8 cellular contexts compared by ENCODE assay signal in the genomic region with DNA sequence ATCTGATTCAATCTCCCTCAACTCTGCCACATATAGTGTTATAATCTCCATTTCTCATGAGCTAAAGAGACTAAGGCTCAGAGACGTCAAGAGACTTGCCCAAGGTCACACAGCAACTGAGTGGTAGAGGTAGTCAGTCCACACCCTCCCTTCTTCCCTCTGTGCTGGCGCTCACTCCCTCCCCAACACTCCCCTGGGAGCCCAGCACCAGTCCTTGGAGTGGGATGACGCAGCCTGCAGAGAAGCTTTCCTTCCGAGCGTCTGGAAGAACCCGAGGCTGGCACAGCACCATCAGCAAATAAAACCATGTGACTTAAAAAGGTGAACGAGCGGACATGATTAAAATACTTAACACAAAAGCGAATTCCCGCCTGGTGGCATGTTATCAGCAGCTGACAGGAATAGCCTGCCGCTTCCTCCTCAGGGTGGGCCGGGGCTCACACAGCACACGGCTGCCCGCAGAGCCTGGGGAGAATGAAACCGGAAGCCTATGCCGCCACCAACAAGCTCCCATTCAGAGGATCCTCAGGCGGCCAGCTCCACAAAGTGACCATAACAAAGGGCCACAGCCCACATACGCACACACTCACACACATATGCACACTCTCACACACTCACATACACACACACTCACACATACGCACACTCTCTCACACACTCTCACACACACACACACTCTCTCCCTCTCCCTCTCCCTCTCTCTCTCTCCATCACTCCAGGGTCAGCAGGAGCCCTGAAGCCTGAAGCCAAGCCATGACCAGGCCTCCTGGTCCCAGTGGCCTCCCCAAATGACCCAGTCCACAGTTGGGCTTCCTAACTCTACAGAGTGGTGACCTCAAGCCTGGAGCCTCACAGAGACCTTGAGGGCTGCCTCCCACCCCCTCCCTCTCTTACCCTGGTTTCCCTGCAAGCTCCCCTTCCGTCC.
DNase-seq lines count a peak whose midpoint lies in the region; ATAC-seq and TF ChIP-seq lines count a peak whose summit lies in the region.

No MANE protein-coding gene starts in this region.

- 6 to 7% methylated on average over 20 of the region's 20 CpGs for WGBS in ectodermal cell, 2 experiments

- H3K4me1 ChIP-seq in SJSA1 (replicated peaks) = peaks cover 66% of the 10 kb centered on the region
- H3K4me1 ChIP-seq in ectodermal cell (ENCODE audit: control insufficient read depth, insufficient read depth, low read length) = peaks cover 34% of the 10 kb centered on the region
- peaks cover 16 to 43% of the 10 kb centered on the region in 2 donors for H3K4me1 ChIP-seq in thoracic aorta (ENCODE audit: control insufficient read depth in 1 of 2, low read depth in 2 of 2)

- no peaks in the 10 kb centered on the region for H3K27me3 ChIP-seq in SJSA1 (replicated peaks)
- peaks cover 6% of the 10 kb centered on the region for H3K27me3 ChIP-seq in ectodermal cell (ENCODE audit: control insufficient read depth, insufficient read depth, low read length, poor library complexity, severe bottlenecking)
- no peaks in the 10 kb centered on the region for H3K27me3 ChIP-seq in thoracic aorta (replicated peaks; ENCODE audit: insufficient read depth)

- H3K9me3 ChIP-seq in SJSA1 (replicated peaks) (no peaks in the 10 kb centered on the region), ectodermal cell (ENCODE audit: control insufficient read depth, low read length) (no peaks in the 10 kb centered on the region), thoracic aorta (no peaks in the 10 kb centered on the region)

- H3K36me3 ChIP-seq in SJSA1 (no peaks in the 10 kb centered on the region), ectodermal cell (ENCODE audit: control insufficient read depth, insufficient read depth, low read length) (no peaks in the 10 kb centered on the region), thoracic aorta (no peaks in the 10 kb centered on the region)

- TF ChIP-seq CTCF in thoracic aorta (IDR thresholded peaks at IDR 0.05) (no peak), GM20000 (IDR thresholded peaks at IDR 0.05; ENCODE audit: extremely low read depth, missing control alignments) (no peak)

- ATAC-seq in HG02981 (IDR thresholded peaks at IDR 0.05; ENCODE audit: unreplicated experiment) (peak; percentile 29), thoracic aorta (ENCODE audit: insufficient number of reproducible peaks, low FRiP score, low read depth) (peak; percentile 65)

- H3K4me3 ChIP-seq in SJSA1 = peak overlapping the region; percentile 21
- H3K4me3 ChIP-seq in ectodermal cell (ENCODE audit: insufficient read depth, low read depth, low read length) = no peak overlapping the region
- peak overlapping the region; percentile 67 for H3K4me3 ChIP-seq in thoracic aorta

- peak overlapping the region; percentile 63 for H3K27ac ChIP-seq in SJSA1
- peak overlapping the region; percentile 65 for H3K27ac ChIP-seq in ectodermal cell (ENCODE audit: insufficient read depth, low read depth, low read length, poor library complexity, severe bottlenecking)
- H3K27ac ChIP-seq in thoracic aorta = peak overlapping the region; percentile 63 to 70

- peak; percentile 93 for DNase-seq in GDM1 (lab: John Stamatoyannopoulos, UW)
- peak; percentile 52 to 64 for DNase-seq in SJSA1 (ENCODE audit: low read depth in 1 of 2, low spot score in 2 of 2)
- peak; percentile 95 to 97 for DNase-seq in lung microvascular endothelial cell (ENCODE audit: low read depth in 2 of 2)
- DNase-seq in thoracic aorta (ENCODE audit: low spot score) = peak; percentile 37
- DNase-seq in NCI-H524 (lab: John Stamatoyannopoulos, UW) = no peak
- DNase-seq in GM20000 (ENCODE audit: low spot score) = no peak

Comparison
In these comparisons a context has a peak if more than half of its experiments do, and no peak if none do; other contexts are left out.
1. DNase-seq: peak in GDM1 (single experiment), SJSA1 (2 of 2), lung microvascular endothelial cell (2 of 2) and thoracic aorta (single experiment); none in NCI-H524 (0 of 2) and GM20000 (single experiment).
2. Peak in every context shown above with its lines, with median percentiles within 50 percentile points of each other: H3K27ac ChIP-seq.